25 cellular contexts compared by ENCODE assay signal in the genomic region with DNA sequence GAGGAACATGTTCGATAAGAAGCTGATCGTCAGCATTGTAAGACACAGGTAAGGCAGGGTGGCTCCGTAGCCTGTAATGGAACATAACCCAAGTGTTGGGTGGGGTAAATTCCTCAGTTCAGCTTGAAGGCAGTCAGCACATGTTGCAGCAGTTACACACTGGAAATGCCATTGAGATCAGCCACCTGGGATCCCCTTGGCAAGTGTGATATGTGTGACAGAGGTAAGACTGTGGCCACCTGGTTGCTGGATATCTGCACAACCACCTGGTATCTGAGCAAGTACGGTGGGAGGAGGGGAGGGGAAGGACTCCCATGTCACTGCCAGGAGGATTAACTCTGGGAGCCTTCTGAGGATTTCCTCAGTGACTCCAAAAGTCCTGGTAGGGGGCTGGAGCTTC.
DNase-seq lines count a peak whose midpoint lies in the region; ATAC-seq, FAIRE-seq and TF ChIP-seq lines count a peak whose summit lies in the region.
"Had no signal": no experiment of that assay in that cellular context is flagged by ENCODE, and none has a peak within 500 bp of the region (broad histone marks: within the 10 kb centered on the region; RNA-seq: fewer than 3 reads in every experiment).

No MANE protein-coding gene starts in this region.

- H3K4me1 ChIP-seq in endodermal cell (ENCODE audit: control insufficient read depth, insufficient read depth, low read length) (peaks cover 3% of the 10 kb centered on the region), pancreas (no peaks in the 10 kb centered on the region), sigmoid colon (no peaks in the 10 kb centered on the region)
- H3K4me1 ChIP-seq: Caco-2, SJSA1 had no signal

- no peaks in the 10 kb centered on the region for H3K27me3 Mint-ChIP-seq in activated CD4-positive, alpha-beta T cell treated with anti-CD3 and anti-CD28 coated beads, Interleukin-2, amount 10 ng/mL, durations not matched to agents 24 days and 14 days
- H3K27me3 Mint-ChIP-seq in endodermal cell (ENCODE audit: insufficient read depth): peaks cover 58% of the 10 kb centered on the region

- 62 to 82% methylated on average over 2 to 4 of the region's 4 CpGs for WGBS in endodermal cell (ENCODE audit: insufficient coverage in 1 of 2, insufficient read length in 1 of 2), 2 experiments
- 33 to 43% methylated on average over 4 of the region's 4 CpGs for WGBS in pancreas, 2 donors
- WGBS in sigmoid colon, 2 donors: 31 to 74% methylated on average over 4 of the region's 4 CpGs

- TF ChIP-seq CTCF in endodermal cell (conservative IDR thresholded peaks at IDR 0.05): no peak
- TF ChIP-seq CTCF in pancreas (IDR thresholded peaks at IDR 0.05): no peak
- no peak for TF ChIP-seq CTCF in sigmoid colon (IDR thresholded peaks at IDR 0.05)

- H3K27ac Mint-ChIP-seq in activated CD4-positive, alpha-beta T cell treated with anti-CD3 and anti-CD28 coated beads, Interleukin-2, amount 10 ng/mL, durations not matched to agents 24 days and 14 days: no peak overlapping the region
- no peak overlapping the region for H3K27ac Mint-ChIP-seq in endodermal cell
- H3K27ac Mint-ChIP-seq: CD4-positive, alpha-beta memory T cell had no signal

- peak; percentile 40 for DNase-seq in activated CD4-positive, alpha-beta T cell treated with anti-CD3 and anti-CD28 coated beads, Interleukin-2, amount 10 ng/mL, durations not matched to agents 24 days and 14 days
- no peak for DNase-seq in activated CD4-positive, alpha-beta T cell treated with anti-CD3 and anti-CD28 coated beads for 48 hours
- peak; percentile 61 for DNase-seq in endodermal cell
- DNase-seq in pancreas: peak in 2 of 6 donors; percentile 10 to 18
- no peak for DNase-seq in NCI-H1048 (lab: John Stamatoyannopoulos, UW)
- no peak for DNase-seq in sigmoid colon
- no peak for DNase-seq in stimulated activated CD4-positive, alpha-beta T cell treated with anti-CD3 and anti-CD28 coated beads, Interleukin-12 subunit alpha, Interleukin-12 subunit beta, amount 100 ng/mL, for 4 hours
- DNase-seq: 8988T; Caco-2; CD4-positive, alpha-beta memory T cell; DMS 273 treated with DMSO at 0.1 percent for 48 hours; DND-41; Karpas-422; MV-4-11; NCI-H1694 treated with DMSO at 0.1 percent for 48 hours; NCI-H2081 treated with DMSO at 0.1 percent for 48 hours; NCI-H510A treated with DMSO at 0.1 percent for 48 hours; NCI-H748 treated with DMSO at 0.1 percent for 48 hours; OCI-M1 had no signal

- H3K36me3 ChIP-seq in endodermal cell (ENCODE audit: control insufficient read depth, insufficient read depth, low read length) (no peaks in the 10 kb centered on the region), pancreas (no peaks in the 10 kb centered on the region), sigmoid colon (no peaks in the 10 kb centered on the region)
- H3K36me3 ChIP-seq: BLaER1 treated with 17β-estradiol and CSF1 and Interleukin-3, amounts not matched to agents 10 nM and 100 nM; SJSA1 had no signal

- no peak overlapping the region for H3K9ac ChIP-seq in endodermal cell (ENCODE audit: extremely low read depth, low read length, poor library complexity, severe bottlenecking)
- H3K9ac ChIP-seq: BLaER1 treated with 17β-estradiol and CSF1 and Interleukin-3, amounts not matched to agents 10 nM and 100 nM had no signal

- no peak overlapping the region for H3K27ac ChIP-seq in endodermal cell (ENCODE audit: low read depth, low read length)
- H3K27ac ChIP-seq in pancreas: no peak overlapping the region
- H3K27ac ChIP-seq in sigmoid colon: no peak overlapping the region
- H3K27ac ChIP-seq: BLaER1 treated with 17β-estradiol and CSF1 and Interleukin-3, amounts not matched to agents 10 nM and 100 nM; SJSA1 had no signal

- H3K9me3 ChIP-seq in endodermal cell (ENCODE audit: control insufficient read depth, low read length) (peaks cover 9% of the 10 kb centered on the region), pancreas (no peaks in the 10 kb centered on the region), sigmoid colon (peaks cover 0 to 4% (median 0%) of the 10 kb centered on the region in 4 donors)
- H3K9me3 ChIP-seq: SJSA1 had no signal

- peaks cover 14% of the 10 kb centered on the region for H3K9me3 Mint-ChIP-seq in activated CD4-positive, alpha-beta T cell treated with anti-CD3 and anti-CD28 coated beads, Interleukin-2, amount 10 ng/mL, durations not matched to agents 24 days and 14 days
- H3K9me3 Mint-ChIP-seq in endodermal cell: peaks cover 2% of the 10 kb centered on the region

- intact Hi-C loops in activated CD4-positive, alpha-beta T cell treated with anti-CD3 and anti-CD28 coated beads, Interleukin-2, amount 10 ng/mL, durations not matched to agents 24 days and 14 days (cut with micrococcal nuclease): no loop called here
- intact Hi-C loops in pancreas (cut with DNase I) (no loop called here), sigmoid colon (cut with DNase I) (no loop called here)

- H3K36me3 Mint-ChIP-seq in activated CD4-positive, alpha-beta T cell treated with anti-CD3 and anti-CD28 coated beads, Interleukin-2, amount 10 ng/mL, durations not matched to agents 24 days and 14 days (ENCODE audit: low read depth): no peaks in the 10 kb centered on the region
- H3K36me3 Mint-ChIP-seq in endodermal cell (ENCODE audit: low read depth): no peaks in the 10 kb centered on the region

- H3K4me1 Mint-ChIP-seq in activated CD4-positive, alpha-beta T cell treated with anti-CD3 and anti-CD28 coated beads, Interleukin-2, amount 10 ng/mL, durations not matched to agents 24 days and 14 days: no peaks in the 10 kb centered on the region
- peaks cover 11% of the 10 kb centered on the region for H3K4me1 Mint-ChIP-seq in endodermal cell
- H3K4me1 Mint-ChIP-seq: CD4-positive, alpha-beta memory T cell had no signal

- H3K27me3 ChIP-seq in endodermal cell (ENCODE audit: control insufficient read depth, insufficient read depth, low read length, poor library complexity, severe bottlenecking) (peaks cover 68% of the 10 kb centered on the region), pancreas (no peaks in the 10 kb centered on the region), sigmoid colon (no peaks in the 10 kb centered on the region)
- H3K27me3 ChIP-seq: BLaER1 treated with 17β-estradiol and CSF1 and Interleukin-3, amounts not matched to agents 10 nM and 100 nM; SJSA1 had no signal

- no peak for TF ChIP-seq POLR2A in sigmoid colon (IDR thresholded peaks at IDR 0.05)

- ATAC-seq in pancreas: peak; percentile 60 to 72 (median 64)
- ATAC-seq in GM21360 (IDR thresholded peaks at IDR 0.05; ENCODE audit: unreplicated experiment): no peak
- ATAC-seq: GM12878, Right ventricle myocardium inferior had no signal

- H3K4me3 ChIP-seq in endodermal cell (ENCODE audit: low read length) (no peak overlapping the region), pancreas (no peak overlapping the region), sigmoid colon (no peak overlapping the region)
- H3K4me3 ChIP-seq: BLaER1 treated with 17β-estradiol and CSF1 and Interleukin-3, amounts not matched to agents 10 nM and 100 nM; GM12878; SJSA1 had no signal

- H3K4me3 Mint-ChIP-seq in activated CD4-positive, alpha-beta T cell treated with anti-CD3 and anti-CD28 coated beads, Interleukin-2, amount 10 ng/mL, durations not matched to agents 24 days and 14 days: no peak overlapping the region
- H3K4me3 Mint-ChIP-seq in endodermal cell: no peak overlapping the region
- H3K4me3 Mint-ChIP-seq: CD4-positive, alpha-beta memory T cell had no signal

- TF ChIP-seq EP300 in sigmoid colon (IDR thresholded peaks at IDR 0.05): no peak

- FAIRE-seq in pancreas (lab: Jason Lieb, UNC): no peak
- FAIRE-seq: GM12878, H54 had no signal

Comparison
In these comparisons a context has a peak if more than half of its experiments do, and no peak if none do; other contexts are left out.
1. DNase-seq: peak in activated CD4-positive, alpha-beta T cell treated with anti-CD3 and anti-CD28 coated beads, Interleukin-2, amount 10 ng/mL, durations not matched to agents 24 days and 14 days (single experiment) and endodermal cell (single experiment); none in activated CD4-positive, alpha-beta T cell treated with anti-CD3 and anti-CD28 coated beads for 48 hours (single experiment), NCI-H1048 (single experiment), sigmoid colon (single experiment) and stimulated activated CD4-positive, alpha-beta T cell treated with anti-CD3 and anti-CD28 coated beads, Interleukin-12 subunit alpha, Interleukin-12 subunit beta, amount 100 ng/mL, for 4 hours (single experiment).